9 cellular contexts compared by ENCODE assay signal in genomic region chr18:9876867-9877654, GRCh38. TPM values are rescaled to one million over a fixed set of nuclear protein-coding genes. Genes with fewer than 3 reads are reported as not detected.
DNase-seq lines count a peak whose midpoint lies in the region; ATAC-seq, FAIRE-seq and TF ChIP-seq lines count a peak whose summit lies in the region.
"Had no signal": no experiment of that assay in that cellular context is flagged by ENCODE, and none has a peak within 500 bp of the region (broad histone marks: within the 10 kb centered on the region; RNA-seq: fewer than 3 reads in every experiment).

No MANE protein-coding gene starts in this region.

- TF ChIP-seq EP300 in transverse colon (IDR thresholded peaks at IDR 0.05; ENCODE audit: low read depth), result no peak

- in situ Hi-C loops in transverse colon (cut with MboI; ENCODE audit: low pct_ligation_motif_present in 1 of 4, low pct_unique_long_range_greater_than_20kb in 1 of 4, low sequenced_read_pairs in 3 of 4), result no loop called here

- POLR2A ChIA-PET in activated CD8-positive, alpha-beta T cell treated with anti-CD3 and anti-CD28 coated beads for 36 hours (lab: Charles Lee), result no interaction called here
- POLR2A ChIA-PET in activated CD8-positive, alpha-beta T cell treated with anti-CD3 and anti-CD28 coated beads, Interleukin-2, amount 10 ng/mL, durations not matched to agents 7 days and 5 days (lab: Charles Lee), result no interaction called here

- DNase-seq in activated CD8-positive, alpha-beta T cell treated with anti-CD3 and anti-CD28 coated beads for 36 hours, result peak; percentile 32
- DNase-seq in activated CD8-positive, alpha-beta T cell treated with anti-CD3 and anti-CD28 coated beads, Interleukin-2, amount 10 ng/mL, durations not matched to agents 7 days and 5 days, result no peak
- DNase-seq in keratinocyte (ENCODE audit: low read depth, low spot score) (no peak), transverse colon (no peak), DMS79 (lab: John Stamatoyannopoulos, UW) (no peak)
- DNase-seq: DND-41 had no signal

- H3K9me3 ChIP-seq in keratinocyte (ENCODE audit: control insufficient read depth, low read depth, low read length) (no peaks in the 10 kb centered on the region), transverse colon (no peaks in the 10 kb centered on the region)

- H3K79me2 ChIP-seq in keratinocyte (ENCODE audit: control insufficient read depth, insufficient read depth, low read length), result no peaks in the 10 kb centered on the region

- H3K36me3 Mint-ChIP-seq in activated CD8-positive, alpha-beta T cell treated with anti-CD3 and anti-CD28 coated beads for 36 hours (ENCODE audit: low read depth), result no peaks in the 10 kb centered on the region
- H3K36me3 Mint-ChIP-seq in activated CD8-positive, alpha-beta T cell treated with anti-CD3 and anti-CD28 coated beads, Interleukin-2, amount 10 ng/mL, durations not matched to agents 7 days and 5 days (ENCODE audit: low read depth), result no peaks in the 10 kb centered on the region
- H3K36me3 Mint-ChIP-seq in activated T-helper 17 cell treated with anti-CD3 and anti-CD28 coated beads, Interleukin-2, amount 50 U/mL, for 72 hours (ENCODE audit: low read depth), result no peaks in the 10 kb centered on the region

- WGBS in transverse colon (ENCODE audit: low coverage in 1 of 2), 2 donors, result 57 to 59% methylated on average over 6 to 9 of the region's 9 CpGs

- peak; percentile 34 for FAIRE-seq in keratinocyte (lab: Jason Lieb, UNC)

- no peaks in the 10 kb centered on the region for H3K9me3 Mint-ChIP-seq in activated CD8-positive, alpha-beta T cell treated with anti-CD3 and anti-CD28 coated beads for 36 hours
- no peaks in the 10 kb centered on the region for H3K9me3 Mint-ChIP-seq in activated CD8-positive, alpha-beta T cell treated with anti-CD3 and anti-CD28 coated beads, Interleukin-2, amount 10 ng/mL, durations not matched to agents 7 days and 5 days (ENCODE audit: insufficient read depth)
- H3K9me3 Mint-ChIP-seq in activated T-helper 17 cell treated with anti-CD3 and anti-CD28 coated beads, Interleukin-2, amount 50 U/mL, for 72 hours, result no peaks in the 10 kb centered on the region

- H3K36me3 ChIP-seq in keratinocyte (ENCODE audit: control insufficient read depth in 2 of 2, extremely low read depth in 1 of 2, insufficient read depth in 2 of 2, low read length in 2 of 2) (no peaks in the 10 kb centered on the region), transverse colon (no peaks in the 10 kb centered on the region)

- H3K4me3 ChIP-seq in keratinocyte (ENCODE audit: control insufficient read depth in 2 of 3, extremely low read depth in 1 of 3, insufficient read depth in 2 of 3, low read depth in 1 of 3, low read length in 3 of 3) (peak overlapping the region in 1 of 3 experiments; percentile 25), transverse colon (no peak overlapping the region)

- H3K9ac ChIP-seq in keratinocyte (ENCODE audit: control insufficient read depth, extremely low read depth, insufficient read depth, low read length), result peak overlapping the region; percentile 53

- H3K4me3 Mint-ChIP-seq in activated CD8-positive, alpha-beta T cell treated with anti-CD3 and anti-CD28 coated beads for 36 hours, result no peak overlapping the region
- H3K4me3 Mint-ChIP-seq in activated CD8-positive, alpha-beta T cell treated with anti-CD3 and anti-CD28 coated beads, Interleukin-2, amount 10 ng/mL, durations not matched to agents 7 days and 5 days, result no peak overlapping the region
- H3K4me3 Mint-ChIP-seq in activated T-helper 17 cell treated with anti-CD3 and anti-CD28 coated beads, Interleukin-2, amount 50 U/mL, for 72 hours, result peak overlapping the region; percentile 50

- H4K20me1 ChIP-seq in keratinocyte (ENCODE audit: control insufficient read depth, extremely low read depth, insufficient read depth, low read length), result no peaks in the 10 kb centered on the region

- H3K4me1 Mint-ChIP-seq in activated CD8-positive, alpha-beta T cell treated with anti-CD3 and anti-CD28 coated beads for 36 hours (ENCODE audit: low read depth), result peaks cover 11% of the 10 kb centered on the region
- H3K4me1 Mint-ChIP-seq in activated CD8-positive, alpha-beta T cell treated with anti-CD3 and anti-CD28 coated beads, Interleukin-2, amount 10 ng/mL, durations not matched to agents 7 days and 5 days (ENCODE audit: low read depth), result no peaks in the 10 kb centered on the region
- H3K4me1 Mint-ChIP-seq in activated T-helper 17 cell treated with anti-CD3 and anti-CD28 coated beads, Interleukin-2, amount 50 U/mL, for 72 hours, result peaks cover 13% of the 10 kb centered on the region

- dilution Hi-C loops in keratinocyte (cut with MboI; ENCODE audit: extremely low pct_ligation_motif_present, low sequenced_read_pairs), result no loop called here

- peak overlapping the region; percentile 4 for H3K27ac Mint-ChIP-seq in activated CD8-positive, alpha-beta T cell treated with anti-CD3 and anti-CD28 coated beads for 36 hours
- no peak overlapping the region for H3K27ac Mint-ChIP-seq in activated CD8-positive, alpha-beta T cell treated with anti-CD3 and anti-CD28 coated beads, Interleukin-2, amount 10 ng/mL, durations not matched to agents 7 days and 5 days
- peak overlapping the region; percentile 21 for H3K27ac Mint-ChIP-seq in activated T-helper 17 cell treated with anti-CD3 and anti-CD28 coated beads, Interleukin-2, amount 50 U/mL, for 72 hours

- peak; percentile 77 for ATAC-seq in activated CD8-positive, alpha-beta T cell treated with anti-CD3 and anti-CD28 coated beads for 36 hours
- no peak for ATAC-seq in activated CD8-positive, alpha-beta T cell treated with anti-CD3 and anti-CD28 coated beads, Interleukin-2, amount 10 ng/mL, durations not matched to agents 7 days and 5 days
- peak; percentile 96 for ATAC-seq in activated T-helper 17 cell treated with anti-CD3 and anti-CD28 coated beads, Interleukin-2, amount 50 U/mL, for 72 hours (replicated peaks)
- ATAC-seq in HG02885 (IDR thresholded peaks at IDR 0.05; ENCODE audit: poor library complexity, unreplicated experiment) (no peak), GM18505 (IDR thresholded peaks at IDR 0.05; ENCODE audit: unreplicated experiment) (no peak)

- CTCF ChIA-PET in activated CD8-positive, alpha-beta T cell treated with anti-CD3 and anti-CD28 coated beads for 36 hours (lab: Charles Lee), result no interaction called here
- CTCF ChIA-PET in activated CD8-positive, alpha-beta T cell treated with anti-CD3 and anti-CD28 coated beads, Interleukin-2, amount 10 ng/mL, durations not matched to agents 7 days and 5 days (lab: Charles Lee), result no interaction called here

- no peaks in the 10 kb centered on the region for H3K9me1 ChIP-seq in keratinocyte (ENCODE audit: control insufficient read depth, extremely low read depth, insufficient read depth, low read length)

- H3K27ac ChIP-seq in keratinocyte (ENCODE audit: control insufficient read depth, insufficient read depth, low read length) (peak overlapping the region; percentile 77), transverse colon (peak overlapping the region; percentile 5 to 56 (median 18))

- intact Hi-C loops in activated CD8-positive, alpha-beta T cell treated with anti-CD3 and anti-CD28 coated beads for 36 hours (cut with micrococcal nuclease), result no loop called here
- intact Hi-C loops in transverse colon (cut with DNase I; ENCODE audit: low total_unique reads), result no loop called here

- peak overlapping the region; percentile 32 for H2AFZ ChIP-seq in keratinocyte (ENCODE audit: control insufficient read depth, low read length)

- H3K4me1 ChIP-seq in keratinocyte (ENCODE audit: control insufficient read depth, extremely low read depth, insufficient read depth, low read length), result peaks cover 22% of the 10 kb centered on the region
- H3K4me1 ChIP-seq in transverse colon, result peaks cover 0 to 5% (median 0%) of the 10 kb centered on the region in 4 donors

- no peak for TF ChIP-seq CTCF in activated CD8-positive, alpha-beta T cell treated with anti-CD3 and anti-CD28 coated beads for 36 hours (IDR thresholded peaks at IDR 0.05)
- no peak for TF ChIP-seq CTCF in keratinocyte (optimal IDR thresholded peaks at IDR 0.05 in 1 of 3, IDR thresholded peaks at IDR 0.05 in 1 of 3, conservative IDR thresholded peaks at IDR 0.05 in 1 of 3; ENCODE audit: extremely low read depth in 1 of 3, insufficient read depth in 2 of 3, low read length in 3 of 3)
- no peak for TF ChIP-seq CTCF in transverse colon (IDR thresholded peaks at IDR 0.05)

- H3K27me3 ChIP-seq in keratinocyte (ENCODE audit: control insufficient read depth, extremely low read depth, insufficient read depth, low read length) (no peaks in the 10 kb centered on the region), transverse colon (no peaks in the 10 kb centered on the region)

- H3K27me3 Mint-ChIP-seq in activated CD8-positive, alpha-beta T cell treated with anti-CD3 and anti-CD28 coated beads for 36 hours, result peaks cover 5% of the 10 kb centered on the region
- no peaks in the 10 kb centered on the region for H3K27me3 Mint-ChIP-seq in activated CD8-positive, alpha-beta T cell treated with anti-CD3 and anti-CD28 coated beads, Interleukin-2, amount 10 ng/mL, durations not matched to agents 7 days and 5 days (ENCODE audit: low read depth)
- H3K27me3 Mint-ChIP-seq in activated T-helper 17 cell treated with anti-CD3 and anti-CD28 coated beads, Interleukin-2, amount 50 U/mL, for 72 hours, result peaks cover 21% of the 10 kb centered on the region

- no peak for TF ChIP-seq POLR2A in transverse colon (IDR thresholded peaks at IDR 0.05)
- no peak for TF ChIP-seq POLR2A in GM18505 (IDR thresholded peaks at IDR 0.05; ENCODE audit: borderline replicate concordance, extremely low read depth, insufficient read depth, insufficient read length)

- peak overlapping the region; percentile 52 for H3K4me2 ChIP-seq in keratinocyte (ENCODE audit: control insufficient read depth, extremely low read depth, insufficient read depth, low read depth, low read length)

RNA-seq across cellular contexts. Expression of gene TXNDC2, which starts 8.7 kb away (rescaled TPM):
- not detected for total RNA-seq in activated CD8-positive, alpha-beta T cell treated with anti-CD3 and anti-CD28 coated beads for 36 hours
- not detected for total RNA-seq in activated CD8-positive, alpha-beta T cell treated with anti-CD3 and anti-CD28 coated beads, Interleukin-2, amount 10 ng/mL, durations not matched to agents 7 days and 5 days
- total RNA-seq in activated T-helper 17 cell treated with anti-CD3 and anti-CD28 coated beads, Interleukin-2, amount 50 U/mL, for 72 hours, result not detected
- 0.03 TPM in 1 of 3 replicates, not detected in the others for polyA plus RNA-seq in keratinocyte
- not detected for polyA plus RNA-seq in keratinocyte (2011; ENCODE audit: low read depth)
- polyA plus RNA-seq in keratinocyte (2011; cell fraction: cytosol; rRNA removed), result not detected in 2 replicates
- not detected in 2 replicates for polyA plus RNA-seq in keratinocyte (2011; cell fraction: nucleus; rRNA removed)
- 0.06 TPM in 1 of 2 replicates, not detected in the other for polyA plus RNA-seq in keratinocyte (2012; ENCODE audit: low replicate concordance)
- polyA minus RNA-seq in keratinocyte, result 0.16 TPM in 1 of 3 replicates, not detected in the others
- polyA minus RNA-seq in keratinocyte (2011; cell fraction: cytosol; rRNA and poly(A)+ RNA removed), result not detected
- not detected in 2 replicates for polyA minus RNA-seq in keratinocyte (2011; cell fraction: nucleus; rRNA and poly(A)+ RNA removed)
- under 1 TPM in 1 of 4 donors, not detected in 3; 0.27 TPM for total RNA-seq in transverse colon

RNA-seq across cellular contexts. Expression of gene VAPA, which starts 36.8 kb away (rescaled TPM):
- 100 to 1,000 TPM; 146 to 152 TPM for total RNA-seq in activated CD8-positive, alpha-beta T cell treated with anti-CD3 and anti-CD28 coated beads for 36 hours
- 100 to 1,000 TPM; 138 to 142 TPM for total RNA-seq in activated CD8-positive, alpha-beta T cell treated with anti-CD3 and anti-CD28 coated beads, Interleukin-2, amount 10 ng/mL, durations not matched to agents 7 days and 5 days
- 100 to 1,000 TPM; 135 to 185 TPM for total RNA-seq in activated T-helper 17 cell treated with anti-CD3 and anti-CD28 coated beads, Interleukin-2, amount 50 U/mL, for 72 hours
- 174 to 350 TPM (median 267 TPM) in 3 replicates for polyA plus RNA-seq in keratinocyte
- polyA plus RNA-seq in keratinocyte (2011; ENCODE audit: low read depth), result 170 TPM
- 244 and 459 TPM in 2 replicates for polyA plus RNA-seq in keratinocyte (2011; cell fraction: cytosol; rRNA removed)
- 146 and 198 TPM in 2 replicates for polyA plus RNA-seq in keratinocyte (2011; cell fraction: nucleus; rRNA removed)
- 143 and 223 TPM in 2 replicates for polyA plus RNA-seq in keratinocyte (2012; ENCODE audit: low replicate concordance)
- polyA minus RNA-seq in keratinocyte, result 18.6 to 194 TPM (median 79.0 TPM) in 3 replicates
- 163 TPM for polyA minus RNA-seq in keratinocyte (2011; cell fraction: cytosol; rRNA and poly(A)+ RNA removed)
- 37.4 and 91.5 TPM in 2 replicates for polyA minus RNA-seq in keratinocyte (2011; cell fraction: nucleus; rRNA and poly(A)+ RNA removed)
- total RNA-seq in transverse colon, result 100 to 1,000 TPM; 110 to 322 (median 213) TPM

Comparison
In these comparisons a context has a peak if more than half of its experiments do, and no peak if none do; other contexts are left out.
1. ATAC-seq: peak in activated CD8-positive, alpha-beta T cell treated with anti-CD3 and anti-CD28 coated beads for 36 hours (single experiment) and activated T-helper 17 cell treated with anti-CD3 and anti-CD28 coated beads, Interleukin-2, amount 50 U/mL, for 72 hours (single experiment); none in activated CD8-positive, alpha-beta T cell treated with anti-CD3 and anti-CD28 coated beads, Interleukin-2, amount 10 ng/mL, durations not matched to agents 7 days and 5 days (single experiment), HG02885 (single experiment) and GM18505 (single experiment).